Comparison of ENCODE assay signal across 9 cellular contexts in the genomic region with DNA sequence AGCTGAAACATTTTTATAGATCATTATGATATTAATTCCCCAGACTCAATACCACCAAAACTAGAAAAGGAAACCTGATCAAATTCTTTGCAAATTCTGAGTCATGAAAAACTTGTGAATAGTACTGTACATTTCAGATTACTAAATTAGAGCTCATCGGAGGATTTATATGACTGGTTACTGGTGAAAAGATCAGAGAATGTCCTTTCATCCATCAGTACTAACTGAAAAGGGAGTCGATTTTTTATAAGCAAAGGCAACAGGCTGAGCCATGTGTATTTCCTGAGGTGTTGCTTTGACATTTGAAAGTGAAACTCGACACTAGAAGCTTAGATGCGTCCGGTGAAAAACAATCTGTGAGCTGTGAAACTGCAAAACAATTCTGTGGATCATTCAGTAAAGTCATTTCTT.
A peak's percentile ranks its signal among the peaks of the same experiment; 100 is the strongest.
DNase-seq lines count a peak whose midpoint lies in the region; TF ChIP-seq lines count a peak whose summit lies in the region.
"Had no signal": no experiment of that assay in that cellular context is flagged by ENCODE, and none has a peak within 500 bp of the region (broad histone marks: within the 10 kb centered on the region; RNA-seq: fewer than 3 reads in every experiment).

No MANE protein-coding gene starts in this region.

- peak overlapping the region in 1 of 4 donors; percentile 12 for H3K4me3 ChIP-seq in sigmoid colon
- H3K4me3 ChIP-seq in dorsolateral prefrontal cortex: peak overlapping the region in 1 of 59 donors; percentile 10
- H3K4me3 ChIP-seq: lung had no signal

- peak; percentile 1 for DNase-seq in NCI-H1105 treated with DMSO at 0.1 percent for 48 hours (lab: John Stamatoyannopoulos, UW)
- no peak for DNase-seq in NCI-H1105 (lab: John Stamatoyannopoulos, UW)
- peak; percentile 23 for DNase-seq in H4 (ENCODE audit: low spot score)
- peak; percentile 47 for DNase-seq in RPMI7951 (ENCODE audit: low read depth)
- DNase-seq in medulla oblongata (ENCODE audit: extremely low spot score): peak; percentile 21
- no peak for DNase-seq in sigmoid colon
- no peak for DNase-seq in DMS79 (lab: John Stamatoyannopoulos, UW)
- no peak for DNase-seq in dorsolateral prefrontal cortex

- intact Hi-C loops in sigmoid colon (cut with DNase I): loop anchor here (2.0 kb wide), 1 partner anchor 16 kb away; no protein-coding TSS in a partner anchor
- intact Hi-C loops in dorsolateral prefrontal cortex (cut with DNase I): no loop called here

- H3K36me3 ChIP-seq in sigmoid colon: no peaks in the 10 kb centered on the region

- TF ChIP-seq EP300 in sigmoid colon (IDR thresholded peaks at IDR 0.05): no peak

- peak overlapping the region in 2 of 4 donors; percentile 10 to 40 for H3K27ac ChIP-seq in sigmoid colon
- H3K27ac ChIP-seq in dorsolateral prefrontal cortex: no peak overlapping the region

- H3K27me3 ChIP-seq in sigmoid colon (no peaks in the 10 kb centered on the region), dorsolateral prefrontal cortex (no peaks in the 10 kb centered on the region)

- H3K9me3 ChIP-seq in sigmoid colon: no peaks in the 10 kb centered on the region

- WGBS in sigmoid colon, 2 donors: 13 to 29% methylated on average over 5 of the region's 5 CpGs

- peaks cover 0 to 12% (median 2%) of the 10 kb centered on the region in 4 donors for H3K4me1 ChIP-seq in sigmoid colon

- no peak for TF ChIP-seq CTCF in sigmoid colon (IDR thresholded peaks at IDR 0.05)
- TF ChIP-seq CTCF in dorsolateral prefrontal cortex (IDR thresholded peaks at IDR 0.05 in 54 of 56, conservative IDR thresholded peaks at IDR 0.05 in 2 of 56; ENCODE audit: low read depth in 1 of 56, partially characterized antibody in 56 of 56): no peak

- TF ChIP-seq POLR2A in sigmoid colon (IDR thresholded peaks at IDR 0.05): no peak

Comparison
In these comparisons a context has a peak if more than half of its experiments do, and no peak if none do; other contexts are left out.
1. DNase-seq: peak in NCI-H1105 treated with DMSO at 0.1 percent for 48 hours (single experiment), H4 (single experiment), RPMI7951 (single experiment) and medulla oblongata (single experiment); none in NCI-H1105 (single experiment), sigmoid colon (single experiment), DMS79 (single experiment) and dorsolateral prefrontal cortex (0 of 10).